ENCODE assay signal across 18 cellular contexts in genomic region chr10:114662651-114663217, GRCh38. TPM values are rescaled to one million over a fixed set of nuclear protein-coding genes. Genes with fewer than 3 reads are reported as not detected.
DNase-seq lines count a peak whose midpoint lies in the region; ATAC-seq, FAIRE-seq and TF ChIP-seq lines count a peak whose summit lies in the region.
"Had no signal": no experiment of that assay in that cellular context is flagged by ENCODE, and none has a peak within 500 bp of the region (broad histone marks: within the 10 kb centered on the region; RNA-seq: fewer than 3 reads in every experiment).

No MANE protein-coding gene starts in this region.

- TF ChIP-seq RAD21 in IMR-90 (IDR thresholded peaks at IDR 0.05; ENCODE audit: low read length), result no peak

- no peaks in the 10 kb centered on the region for H3K9me2 ChIP-seq in OCI-LY7 (ENCODE audit: insufficient read depth, low read length)

- no peak overlapping the region for H3K14ac ChIP-seq in IMR-90 (replicated peaks; ENCODE audit: low read depth, low read length)

- H2BK20ac ChIP-seq in IMR-90 (ENCODE audit: low read depth, low read length), result no peak overlapping the region

- H4K5ac ChIP-seq in IMR-90 (ENCODE audit: low read depth, low read length), result no peak overlapping the region

- in situ Hi-C loops in IMR-90 (cut with MboI; ENCODE audit: low sequenced_read_pairs), result no loop called here

- CTCF ChIA-PET in IMR-90 (lab: Yijun Ruan, JAX), result no interaction called here
- CTCF ChIA-PET in WTC11 (lab: Charles Lee), result interaction anchor here (0.9 kb wide), 1 partner anchor 32 kb away, joined by 3 read pairs; no protein-coding TSS in a partner anchor
- CTCF ChIA-PET in OCI-LY7 (lab: Charles Lee; ENCODE audit: unreplicated experiment), result no interaction called here

- H4K8ac ChIP-seq in IMR-90 (ENCODE audit: low read depth in 2 of 2, low read length in 2 of 2), result no peak overlapping the region

- no TSS peak for BruUV-seq in IMR-90 (replicated peaks; lab: Mats Ljungman, UMichigan)
- BruUV-seq in OCI-LY7 (replicated peaks; lab: Mats Ljungman, UMichigan), result no TSS peak

- H3K4me3 Mint-ChIP-seq in WTC11, result no peak overlapping the region
- H3K4me3 Mint-ChIP-seq: activated CD4-positive, alpha-beta T cell treated with anti-CD3 and anti-CD28 coated beads, Interleukin-2, amount 10 ng/mL, durations not matched to agents 7 days and 5 days; T-cell had no signal

- H3K56ac ChIP-seq in IMR-90 (ENCODE audit: extremely low read depth, insufficient read depth, low read length), result no peak overlapping the region

- POLR2A ChIA-PET in IMR-90 (lab: Charles Lee; ENCODE audit: unreplicated experiment) (no interaction called here), WTC11 (lab: Charles Lee) (no interaction called here), OCI-LY7 (lab: Charles Lee) (interaction anchor here (0.6 to 1.5 kb wide), 3 partner anchors 12 to 59 kb away, joined by 3 read pairs; no protein-coding TSS in a partner anchor)

- H3K9ac ChIP-seq in IMR-90 (ENCODE audit: low read depth, low read length), result no peak overlapping the region

- ATAC-seq in IMR-90 (ENCODE audit: low read depth), result peak; percentile 21
- peak; percentile 31 for ATAC-seq in WTC11
- ATAC-seq in HG02798 (IDR thresholded peaks at IDR 0.05; ENCODE audit: poor library complexity, unreplicated experiment), result no peak
- ATAC-seq: T-cell had no signal

- peaks cover 6% of the 10 kb centered on the region for H3K9me3 Mint-ChIP-seq in WTC11
- H3K9me3 Mint-ChIP-seq: activated CD4-positive, alpha-beta T cell treated with anti-CD3 and anti-CD28 coated beads, Interleukin-2, amount 10 ng/mL, durations not matched to agents 7 days and 5 days had no signal

- no peak for TF ChIP-seq POLR2A in IMR-90 (IDR thresholded peaks at IDR 0.05; ENCODE audit: low read depth, low read length)

- peak; percentile 79 for FAIRE-seq in islet of Langerhans (lab: Jason Lieb, UNC)
- FAIRE-seq: frontal cortex had no signal

- H3K36me3 Mint-ChIP-seq in WTC11, result 0 out of 2 replicates have a peak, but pooled peaks cover 5% of the 10 kb centered on the region
- H3K36me3 Mint-ChIP-seq: T-cell had no signal

- H3K9me1 ChIP-seq in IMR-90 (ENCODE audit: insufficient read depth, low read length), result no peaks in the 10 kb centered on the region

- WGBS in IMR-90 (ENCODE audit: extremely low coverage in 2 of 2, insufficient read length in 1 of 2), 2 experiments, result 69% methylated on average over 2 of the region's 5 CpGs; no CpG with 5 or more reads in 1 of the 2 experiments

- no peaks in the 10 kb centered on the region for H3K79me2 ChIP-seq in OCI-LY7 (ENCODE audit: insufficient read depth, low read depth, low read length)

- dilution Hi-C loops in IMR-90 (cut with HindIII; ENCODE audit: low sequenced_read_pairs, unreplicated experiment), result no loop called here

- H3K4me3 ChIP-seq in IMR-90 (ENCODE audit: insufficient read depth, low read depth, low read length) (no peak overlapping the region), OCI-LY7 (ENCODE audit: low read depth, low read length, poor library complexity, severe bottlenecking) (no peak overlapping the region)
- H3K4me3 ChIP-seq: breast epithelium, sigmoid colon, tibial nerve had no signal

- H3K4me1 Mint-ChIP-seq in WTC11, result peaks cover 25% of the 10 kb centered on the region
- H3K4me1 Mint-ChIP-seq: activated CD4-positive, alpha-beta T cell treated with anti-CD3 and anti-CD28 coated beads, Interleukin-2, amount 10 ng/mL, durations not matched to agents 7 days and 5 days; T-cell had no signal

- no peak overlapping the region for H4K91ac ChIP-seq in IMR-90 (ENCODE audit: insufficient read depth, low read depth, low read length)

- no peak overlapping the region for H2BK120ac ChIP-seq in IMR-90 (ENCODE audit: low read depth, low read length)

- no peak overlapping the region for H2BK5ac ChIP-seq in IMR-90 (ENCODE audit: low read depth, low read length, poor library complexity, severe bottlenecking)

- H4K20me1 ChIP-seq in IMR-90 (ENCODE audit: insufficient read depth, low read length), result no peaks in the 10 kb centered on the region
- H4K20me1 ChIP-seq in OCI-LY7 (ENCODE audit: insufficient read depth, low read length), result no peaks in the 10 kb centered on the region

- no peak for TF ChIP-seq CTCF in IMR-90 (conservative IDR thresholded peaks at IDR 0.05; ENCODE audit: low read depth, low read length)
- no peak for TF ChIP-seq CTCF in WTC11 (IDR thresholded peaks at IDR 0.05)
- no peak for TF ChIP-seq CTCF in OCI-LY7 (conservative IDR thresholded peaks at IDR 0.05; ENCODE audit: low read length)

- H3K4ac ChIP-seq in IMR-90 (ENCODE audit: low read depth, low read length), result no peak overlapping the region

- H2AFZ ChIP-seq in IMR-90 (replicated peaks; ENCODE audit: low read length, poor library complexity), result no peak overlapping the region
- no peak overlapping the region for H2AFZ ChIP-seq in OCI-LY7 (ENCODE audit: low read length)

- no peak overlapping the region for H2AK9ac ChIP-seq in IMR-90 (replicated peaks; ENCODE audit: low read depth, low read length, poor library complexity)

- peak; percentile 74 for DNase-seq in DMS153 (lab: John Stamatoyannopoulos, UW)
- no peak for DNase-seq in IMR-90
- DNase-seq in WTC11 (ENCODE audit: low spot score), result no peak
- DNase-seq in OCI-LY7 (ENCODE audit: low spot score), result no peak
- no peak for DNase-seq in HuH-7.5 (ENCODE audit: low spot score)
- DNase-seq in NAMALWA (ENCODE audit: low spot score), result no peak
- DNase-seq: activated CD4-positive, alpha-beta T cell treated with anti-CD3 and anti-CD28 coated beads, Interleukin-2, amount 10 ng/mL, durations not matched to agents 7 days and 5 days; activated CD8-positive, alpha-beta memory T cell treated with anti-CD3 and anti-CD28 coated beads, Interleukin-2, amount 50 U/mL, for 48 hours; activated effector memory CD4-positive, alpha-beta T cell treated with Interleukin-2 at 50 U/mL for 16 hours; Karpas-422; sigmoid colon; stimulated activated naive CD4-positive, alpha-beta T cell; T-cell had no signal

- H3K79me1 ChIP-seq in IMR-90 (ENCODE audit: low read depth in 1 of 2, low read length in 2 of 2), result no peaks in the 10 kb centered on the region; a peak in 1 of 4 replicates

- H3K9me3 ChIP-seq in IMR-90 (ENCODE audit: control insufficient read depth, insufficient read depth, low read length) (peaks cover 4% of the 10 kb centered on the region; the same call in 1 of the 2 replicates), OCI-LY7 (ENCODE audit: low read length) (no peaks in the 10 kb centered on the region)
- H3K9me3 ChIP-seq: breast epithelium, sigmoid colon had no signal

- no peaks in the 10 kb centered on the region for H3K27me3 Mint-ChIP-seq in WTC11 (ENCODE audit: low read depth)

- peaks cover 13% of the 10 kb centered on the region for H3K27me3 ChIP-seq in IMR-90 (ENCODE audit: control insufficient read depth, insufficient read depth, low read length)
- H3K27me3 ChIP-seq: breast epithelium, sigmoid colon, tibial nerve had no signal

- no peak overlapping the region for H3K23ac ChIP-seq in IMR-90 (ENCODE audit: low read depth, low read length)

- H3K4me1 ChIP-seq in IMR-90 (ENCODE audit: control insufficient read depth, insufficient read depth, low read length) (no peaks in the 10 kb centered on the region), OCI-LY7 (ENCODE audit: insufficient read depth, low read length, poor library complexity, severe bottlenecking) (no peaks in the 10 kb centered on the region)
- H3K4me1 ChIP-seq: breast epithelium, sigmoid colon had no signal

- H2AK5ac ChIP-seq in IMR-90 (ENCODE audit: low read depth, low read length), result no peak overlapping the region

- no peak overlapping the region for H2BK15ac ChIP-seq in IMR-90 (ENCODE audit: low read depth, low read length)

- H3K27ac ChIP-seq in IMR-90 (ENCODE audit: insufficient read depth, low read length), result no peak overlapping the region
- H3K27ac ChIP-seq in OCI-LY7 (ENCODE audit: low read depth, low read length, poor library complexity, severe bottlenecking), result no peak overlapping the region
- H3K27ac ChIP-seq: breast epithelium, sigmoid colon, tibial nerve had no signal

- no peak overlapping the region for H3K27ac Mint-ChIP-seq in WTC11
- H3K27ac Mint-ChIP-seq: activated CD4-positive, alpha-beta T cell treated with anti-CD3 and anti-CD28 coated beads, Interleukin-2, amount 10 ng/mL, durations not matched to agents 7 days and 5 days; T-cell had no signal

- H3K36me3 ChIP-seq in IMR-90 (ENCODE audit: control insufficient read depth, insufficient read depth, low read length) (no peaks in the 10 kb centered on the region), OCI-LY7 (ENCODE audit: insufficient read depth, low read length) (no peaks in the 10 kb centered on the region)
- H3K36me3 ChIP-seq: breast epithelium, sigmoid colon, tibial nerve had no signal

- H3K4me2 ChIP-seq in IMR-90 (ENCODE audit: low read depth, low read length) (no peak overlapping the region), OCI-LY7 (ENCODE audit: low read length) (no peak overlapping the region)

- H3K18ac ChIP-seq in IMR-90 (ENCODE audit: low read depth, low read length), result no peak overlapping the region

- intact Hi-C loops in IMR-90 (cut with micrococcal nuclease), result no loop called here
- intact Hi-C loops in OCI-LY7 (cut with micrococcal nuclease; ENCODE audit: unreplicated experiment), result no loop called here

TF ChIP-seq in IMR-90, 13 proteins besides CTCF, POLR2A, EP300 and RAD21 (continues in another document):
- no peak for TF ChIP-seq CHD1 (IDR thresholded peaks at IDR 0.05; ENCODE audit: low read depth, low read length)
- TF ChIP-seq BHLHE40 (IDR thresholded peaks at IDR 0.05; ENCODE audit: low read depth, low read length), result no peak
- no peak for TF ChIP-seq RCOR1 (IDR thresholded peaks at IDR 0.05; ENCODE audit: insufficient replicate concordance, low read length)

TF ChIP-seq in WTC11, 78 proteins besides CTCF, POLR2A, EP300 and RAD21 (continues in another document):
- TF ChIP-seq ZNF396 (CRISPR knock-in tag; IDR thresholded peaks at IDR 0.05; ENCODE audit: borderline replicate concordance), result no peak
- TF ChIP-seq, protein P1, sequence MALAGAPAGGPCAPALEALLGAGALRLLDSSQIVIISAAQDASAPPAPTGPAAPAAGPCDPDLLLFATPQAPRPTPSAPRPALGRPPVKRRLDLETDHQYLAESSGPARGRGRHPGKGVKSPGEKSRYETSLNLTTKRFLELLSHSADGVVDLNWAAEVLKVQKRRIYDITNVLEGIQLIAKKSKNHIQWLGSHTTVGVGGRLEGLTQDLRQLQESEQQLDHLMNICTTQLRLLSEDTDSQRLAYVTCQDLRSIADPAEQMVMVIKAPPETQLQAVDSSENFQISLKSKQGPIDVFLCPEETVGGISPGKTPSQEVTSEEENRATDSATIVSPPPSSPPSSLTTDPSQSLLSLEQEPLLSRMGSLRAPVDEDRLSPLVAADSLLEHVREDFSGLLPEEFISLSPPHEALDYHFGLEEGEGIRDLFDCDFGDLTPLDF (CRISPR knock-in tag; IDR thresholded peaks at IDR 0.05), result no peak
- no peak for TF ChIP-seq IRF2 (CRISPR knock-in tag; IDR thresholded peaks at IDR 0.05; ENCODE audit: borderline replicate concordance, low read depth)
- no peak for TF ChIP-seq ETV6 (CRISPR knock-in tag; IDR thresholded peaks at IDR 0.05)

RNA-seq across cellular contexts. Expression of gene ABLIM1, which starts 4.7 kb away (rescaled TPM):
- total RNA-seq in IMR-90 (2012; rRNA removed) (9.9 and 11.1 TPM in 2 replicates), WTC11 (2021) (54.9 to 62.1 TPM (median 57.2 TPM) in 3 replicates), OCI-LY7 (2022) (246 and 268 TPM in 2 replicates)
- 7.7 and 8.1 TPM in 2 replicates for polyA plus RNA-seq in IMR-90 (2012; rRNA removed)
- polyA plus RNA-seq in IMR-90 (2012; cell fraction: cytosol; rRNA removed), result 2.7 and 6.9 TPM in 2 replicates
- 10.3 and 22.7 TPM in 2 replicates for polyA plus RNA-seq in IMR-90 (2012; cell fraction: nucleus; rRNA removed; ENCODE audit: low replicate concordance)
- 61.1 and 94.2 TPM in 2 replicates for total RNA-seq in OCI-LY7 (2014; rRNA removed; shearing (Covaris generic))
